1 cellular context compared by ENCODE assay signal in the genomic region with DNA sequence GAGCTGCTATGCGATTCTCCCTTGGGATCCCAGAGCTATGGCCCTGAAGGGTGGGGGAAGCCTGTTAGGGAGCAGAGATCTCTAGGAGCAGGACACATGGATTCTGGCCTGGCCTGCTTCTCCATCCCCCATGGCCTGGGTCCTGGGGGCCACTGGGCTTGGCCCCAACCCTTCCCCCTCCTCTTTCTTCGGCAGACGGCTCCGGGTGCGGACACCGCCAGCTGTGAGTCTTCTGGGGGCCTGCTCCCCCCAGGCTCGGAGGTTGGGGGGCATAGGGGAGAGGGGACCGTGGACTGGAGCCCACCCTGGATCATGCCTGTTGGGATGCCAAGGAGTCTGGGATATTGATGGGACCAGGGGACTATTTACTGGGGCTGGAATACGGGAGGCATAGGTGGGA.
TF ChIP-seq lines count a peak whose summit lies in the region.

No MANE protein-coding gene starts in this region.

TF ChIP-seq in GM12878, 131 proteins besides CTCF, POLR2A, EP300 and RAD21:
- TF ChIP-seq, protein P1, sequence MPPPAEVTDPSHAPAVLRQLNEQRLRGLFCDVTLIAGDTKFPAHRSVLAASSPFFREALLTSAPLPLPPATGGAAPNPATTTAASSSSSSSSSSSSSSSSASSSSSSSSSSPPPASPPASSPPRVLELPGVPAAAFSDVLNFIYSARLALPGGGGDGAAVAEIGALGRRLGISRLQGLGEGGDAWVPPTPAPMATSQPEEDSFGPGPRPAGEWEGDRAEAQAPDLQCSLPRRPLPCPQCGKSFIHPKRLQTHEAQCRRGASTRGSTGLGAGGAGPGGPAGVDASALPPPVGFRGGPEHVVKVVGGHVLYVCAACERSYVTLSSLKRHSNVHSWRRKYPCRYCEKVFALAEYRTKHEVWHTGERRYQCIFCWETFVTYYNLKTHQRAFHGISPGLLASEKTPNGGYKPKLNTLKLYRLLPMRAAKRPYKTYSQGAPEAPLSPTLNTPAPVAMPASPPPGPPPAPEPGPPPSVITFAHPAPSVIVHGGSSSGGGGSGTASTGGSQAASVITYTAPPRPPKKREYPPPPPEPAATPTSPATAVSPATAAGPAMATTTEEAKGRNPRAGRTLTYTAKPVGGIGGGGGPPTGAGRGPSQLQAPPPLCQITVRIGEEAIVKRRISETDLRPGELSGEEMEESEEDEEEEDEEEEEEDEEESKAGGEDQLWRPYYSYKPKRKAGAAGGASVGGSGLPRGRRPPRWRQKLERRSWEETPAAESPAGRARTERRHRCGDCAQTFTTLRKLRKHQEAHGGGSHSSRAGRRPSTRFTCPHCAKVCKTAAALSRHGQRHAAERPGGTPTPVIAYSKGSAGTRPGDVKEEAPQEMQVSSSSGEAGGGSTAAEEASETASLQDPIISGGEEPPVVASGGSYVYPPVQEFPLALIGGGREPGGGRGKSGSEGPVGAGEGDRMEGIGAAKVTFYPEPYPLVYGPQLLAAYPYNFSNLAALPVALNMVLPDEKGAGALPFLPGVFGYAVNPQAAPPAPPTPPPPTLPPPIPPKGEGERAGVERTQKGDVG (CRISPR knock-in tag; IDR thresholded peaks at IDR 0.05): no peak
- TF ChIP-seq POLR2AphosphoS5 (IDR thresholded peaks at IDR 0.05; ENCODE audit: low read length): peak; percentile 35; the same call in 1 of the 2 replicates
- no peak for TF ChIP-seq EZH2 (IDR thresholded peaks at IDR 0.05; ENCODE audit: borderline replicate concordance, control insufficient read depth, low read depth, low read length)
